8 cellular contexts compared by ENCODE assay signal in genomic region chr11:72720047-72720446, GRCh38. TPM values are rescaled to one million over a fixed set of nuclear protein-coding genes. Genes with fewer than 3 reads are reported as not detected.
DNase-seq lines count a peak whose midpoint lies in the region; ATAC-seq and TF ChIP-seq lines count a peak whose summit lies in the region.

No MANE protein-coding gene starts in this region.

- H3K9ac ChIP-seq in SK-N-SH = no peak overlapping the region
- peak overlapping the region in 1 of 2 donors; percentile 41 for H3K9ac ChIP-seq in stomach smooth muscle (ENCODE audit: low read length in 2 of 2)

- TF ChIP-seq CTCF in SK-N-SH (IDR thresholded peaks at IDR 0.05) (no peak), hepatocyte (IDR thresholded peaks at IDR 0.05; ENCODE audit: poor library complexity) (no peak)

- H3F3A ChIP-seq in SK-N-SH (replicated peaks; ENCODE audit: insufficient read depth) = no peaks in the 10 kb centered on the region

- ATAC-seq in SK-N-SH treated with all-trans-retinoic acid at 6 μM for 48 hours = no peak
- ATAC-seq in activated naive CD4-positive, alpha-beta T cell treated with anti-CD3 and anti-CD28 coated beads, Interleukin-2, amount 50 U/mL, for 72 hours = no peak
- ATAC-seq in GM21515 (IDR thresholded peaks at IDR 0.05; ENCODE audit: unreplicated experiment) = no peak

- H3K4me1 ChIP-seq in SK-N-SH (ENCODE audit: control insufficient read depth in 1 of 2, insufficient read depth in 2 of 2, low read depth in 1 of 2, low read length in 1 of 2) (peaks cover 13 to 64% of the 10 kb centered on the region in 2 experiments), hepatocyte (ENCODE audit: insufficient read depth) (peaks cover 27% of the 10 kb centered on the region), stomach smooth muscle (ENCODE audit: control insufficient read depth, insufficient read depth, low read length) (peaks cover 61% of the 10 kb centered on the region)

- H3K79me2 ChIP-seq in SK-N-SH (ENCODE audit: insufficient read depth) (peaks cover 59% of the 10 kb centered on the region), hepatocyte (peaks cover 85% of the 10 kb centered on the region)

- H3K4me3 ChIP-seq in SK-N-SH (ENCODE audit: low read depth in 2 of 2, low read length in 1 of 2) (peak overlapping the region in 1 of 2 experiments; percentile 65; a peak in 1 of 4 replicates), hepatocyte (no peak overlapping the region), stomach smooth muscle (ENCODE audit: low read length in 2 of 2) (peak overlapping the region; percentile 91 to 93)

- no peaks in the 10 kb centered on the region for H3K9me3 Mint-ChIP-seq in activated naive CD4-positive, alpha-beta T cell treated with anti-CD3 and anti-CD28 coated beads, Interleukin-2, amount 50 U/mL, for 72 hours

- no peak for TF ChIP-seq EP300 in SK-N-SH (IDR thresholded peaks at IDR 0.05; ENCODE audit: borderline replicate concordance in 1 of 2, low read depth in 1 of 2, low read length in 1 of 2)

- H3K27ac ChIP-seq in SK-N-SH (ENCODE audit: low read depth in 2 of 2, low read length in 1 of 2) (peak overlapping the region in 1 of 2 experiments; percentile 66; a peak in 1 of 4 replicates), hepatocyte (no peak overlapping the region), stomach smooth muscle (ENCODE audit: low read length) (no peak overlapping the region)

- DNase-seq in SK-N-SH = no peak
- no peak for DNase-seq in activated naive CD4-positive, alpha-beta T cell treated with anti-CD3 and anti-CD28 coated beads, Interleukin-2, amount 50 U/mL, for 72 hours (ENCODE audit: low spot score in 2 of 2)
- DNase-seq in hepatocyte (ENCODE audit: low spot score) = no peak
- DNase-seq in T-helper 9 cell = no peak
- no peak for DNase-seq in NAMALWA (ENCODE audit: low spot score)

- H3K9me3 ChIP-seq in SK-N-SH = no peaks in the 10 kb centered on the region
- H3K9me3 ChIP-seq in hepatocyte (ENCODE audit: low read depth) = no peaks in the 10 kb centered on the region
- no peaks in the 10 kb centered on the region for H3K9me3 ChIP-seq in stomach smooth muscle (ENCODE audit: control insufficient read depth in 2 of 2, low read length in 2 of 2)

- POLR2A ChIA-PET in SK-N-SH (lab: Yijun Ruan, JAX) = no interaction called here

- 100% methylated on average over 2 of the region's 3 CpGs for WGBS in SK-N-SH (ENCODE audit: low lambda C conversion rate)
- WGBS in hepatocyte (ENCODE audit: low lambda C conversion rate, missing lambda C conversion rate) = 88% methylated on average over 3 of the region's 3 CpGs

- peak overlapping the region; percentile 89 to 92 for H3K27ac Mint-ChIP-seq in activated naive CD4-positive, alpha-beta T cell treated with anti-CD3 and anti-CD28 coated beads, Interleukin-2, amount 50 U/mL, for 72 hours

- H3K4me2 ChIP-seq in SK-N-SH = peak overlapping the region; percentile 96
- H3K4me2 ChIP-seq in hepatocyte = peak overlapping the region; percentile 93

- H4K20me1 ChIP-seq in SK-N-SH (ENCODE audit: insufficient read depth) = peaks cover 29% of the 10 kb centered on the region
- peaks cover 44% of the 10 kb centered on the region for H4K20me1 ChIP-seq in hepatocyte (ENCODE audit: insufficient read depth, poor library complexity, severe bottlenecking)

- peaks cover 0 to 4% of the 10 kb centered on the region in 2 experiments for H3K36me3 ChIP-seq in SK-N-SH (replicated peaks in 1 of 2; ENCODE audit: control insufficient read depth in 1 of 2, insufficient read depth in 2 of 2, low read length in 1 of 2)
- H3K36me3 ChIP-seq in hepatocyte (replicated peaks; ENCODE audit: insufficient read depth, low read depth) = no peaks in the 10 kb centered on the region
- H3K36me3 ChIP-seq in stomach smooth muscle (ENCODE audit: control insufficient read depth in 2 of 2, insufficient read depth in 2 of 2, low read length in 2 of 2) = peaks cover 3% of the 10 kb centered on the region in 2 donors

- TF ChIP-seq RAD21 in SK-N-SH (IDR thresholded peaks at IDR 0.05; ENCODE audit: low read length) = no peak

- H3K9me2 ChIP-seq in SK-N-SH (no peaks in the 10 kb centered on the region), hepatocyte (replicated peaks; ENCODE audit: insufficient read depth) (no peaks in the 10 kb centered on the region)

- H3K27me3 ChIP-seq in SK-N-SH (ENCODE audit: insufficient read depth) = no peaks in the 10 kb centered on the region
- H3K27me3 ChIP-seq in hepatocyte = no peaks in the 10 kb centered on the region
- no peaks in the 10 kb centered on the region for H3K27me3 ChIP-seq in stomach smooth muscle (ENCODE audit: control insufficient read depth in 1 of 2, insufficient read depth in 2 of 2, low read length in 2 of 2)

- H2AFZ ChIP-seq in SK-N-SH (ENCODE audit: low read depth) (no peak overlapping the region; the same call in 1 of the 2 replicates), hepatocyte (no peak overlapping the region)

- CTCF ChIA-PET in SK-N-SH (lab: Yijun Ruan, JAX) = interaction anchor here (1.0 to 1.8 kb wide), 3 partner anchors 74 to 517 kb away, joined by 3 to 6 read pairs (median 3); partner anchors contain the start of gene STARD10

- peaks cover 0 to 26% of the 10 kb centered on the region in 2 donors for H3K36me3 Mint-ChIP-seq in activated naive CD4-positive, alpha-beta T cell treated with anti-CD3 and anti-CD28 coated beads, Interleukin-2, amount 50 U/mL, for 72 hours

TF ChIP-seq in SK-N-SH, 30 proteins besides CTCF, POLR2A, EP300 and RAD21 (continues in another document):
- TF ChIP-seq EZH2phosphoT487 (IDR thresholded peaks at IDR 0.05; ENCODE audit: borderline replicate concordance, low read depth) (no peak), CHD2 (IDR thresholded peaks at IDR 0.05; ENCODE audit: low read length, partially characterized antibody) (no peak), MAX (IDR thresholded peaks at IDR 0.05; ENCODE audit: low read depth) (no peak), MEF2A (IDR thresholded peaks at IDR 0.05; ENCODE audit: borderline replicate concordance, low read depth) (no peak), TCF12 (IDR thresholded peaks at IDR 0.05) (no peak), ELF1 (IDR thresholded peaks at IDR 0.05) (no peak), MXI1 (IDR thresholded peaks at IDR 0.05; ENCODE audit: low read depth, low read length) (no peak), FOXJ3 (CRISPR knock-in tag; IDR thresholded peaks at IDR 0.05) (no peak), POLR2AphosphoS5 (IDR thresholded peaks at IDR 0.05; ENCODE audit: low read depth, low read length) (no peak), PBX3 (IDR thresholded peaks at IDR 0.05) (no peak), FOXM1 (IDR thresholded peaks at IDR 0.05; ENCODE audit: low read depth) (no peak)

TF ChIP-seq in SK-N-SH treated with all-trans-retinoic acid at 6 μM for 48 hours, 23 proteins besides CTCF, POLR2A, EP300 and RAD21:
- no peak for TF ChIP-seq BACH2 (CRISPR knock-in tag; IDR thresholded peaks at IDR 0.05; ENCODE audit: borderline replicate concordance)
- no peak for TF ChIP-seq ZFP3 (CRISPR knock-in tag; IDR thresholded peaks at IDR 0.05)
- TF ChIP-seq ARNTL (CRISPR knock-in tag; IDR thresholded peaks at IDR 0.05; ENCODE audit: borderline replicate concordance, low read depth) = no peak
- no peak for TF ChIP-seq CREB5 (CRISPR knock-in tag; IDR thresholded peaks at IDR 0.05; ENCODE audit: low read depth)
- TF ChIP-seq CSDC2 (CRISPR knock-in tag; IDR thresholded peaks at IDR 0.05) = no peak
- no peak for TF ChIP-seq ESRRG (CRISPR knock-in tag; IDR thresholded peaks at IDR 0.05)
- TF ChIP-seq RARB (CRISPR knock-in tag; IDR thresholded peaks at IDR 0.05) = no peak
- no peak for TF ChIP-seq OSR1 (CRISPR knock-in tag; IDR thresholded peaks at IDR 0.05)
- TF ChIP-seq ISL1 (CRISPR knock-in tag; IDR thresholded peaks at IDR 0.05) = no peak
- no peak for TF ChIP-seq ZC3H10 (CRISPR knock-in tag; IDR thresholded peaks at IDR 0.05)
- TF ChIP-seq POU6F1 (CRISPR knock-in tag; IDR thresholded peaks at IDR 0.05; ENCODE audit: borderline replicate concordance, low read depth) = no peak
- no peak for TF ChIP-seq ZNF565 (CRISPR knock-in tag; conservative IDR thresholded peaks at IDR 0.05; ENCODE audit: low read depth)

RNA-seq across cellular contexts. Expression of gene ARAP1, which starts 32.2 kb away (rescaled TPM):
- polyA plus RNA-seq in SK-N-SH (2012; rRNA removed) (43.4 and 56.6 TPM in 2 replicates), hepatocyte (53.2 and 60.2 TPM in 2 replicates)
- 21.6 and 37.3 TPM in 2 replicates for polyA plus RNA-seq in SK-N-SH (2012; cell fraction: cytosol; rRNA removed)
- polyA plus RNA-seq in SK-N-SH (2012; cell fraction: nucleus; rRNA removed) = 118 and 136 TPM in 2 replicates
- 100 to 1,000 TPM; 102 to 121 TPM for total RNA-seq in activated naive CD4-positive, alpha-beta T cell treated with anti-CD3 and anti-CD28 coated beads, Interleukin-2, amount 50 U/mL, for 72 hours
- total RNA-seq in hepatocyte = 86.9 and 118 TPM in 2 replicates

RNA-seq across cellular contexts. Expression of gene PDE2A, which starts 45.8 kb away (rescaled TPM):
- 0.32 and 0.43 TPM in 2 replicates for polyA plus RNA-seq in SK-N-SH (2012; rRNA removed)
- polyA plus RNA-seq in SK-N-SH (2012; cell fraction: cytosol; rRNA removed) = 0.15 and 0.60 TPM in 2 replicates
- 0.85 and 1.0 TPM in 2 replicates for polyA plus RNA-seq in SK-N-SH (2012; cell fraction: nucleus; rRNA removed)
- under 1 TPM; 0.68 to 0.97 TPM for total RNA-seq in activated naive CD4-positive, alpha-beta T cell treated with anti-CD3 and anti-CD28 coated beads, Interleukin-2, amount 50 U/mL, for 72 hours
- 2.2 and 3.5 TPM in 2 replicates for total RNA-seq in hepatocyte
- polyA plus RNA-seq in hepatocyte = 0.60 and 1.1 TPM in 2 replicates
